Comparison of ENCODE assay signal across 32 cellular contexts in genomic region chr1:154934358-154934948, GRCh38. TPM values are rescaled to one million over a fixed set of nuclear protein-coding genes. Genes with fewer than 3 reads are reported as not detected.
DNase-seq lines count a peak whose midpoint lies in the region; ATAC-seq, FAIRE-seq and TF ChIP-seq lines count a peak whose summit lies in the region.
"Had no signal": no experiment of that assay in that cellular context is flagged by ENCODE, and none has a peak within 500 bp of the region (broad histone marks: within the 10 kb centered on the region; RNA-seq: fewer than 3 reads in every experiment).

No MANE protein-coding gene starts in this region.

- peaks cover 39% of the 10 kb centered on the region for H3K4me1 Mint-ChIP-seq in stimulated activated naive CD8-positive, alpha-beta T cell treated with anti-CD3 and anti-CD28 coated beads, Interleukin-15, Interleukin-2, amounts not matched to agents 100 ng/mL and 50 ng/mL, for 24 hours (ENCODE audit: low read depth)
- H3K4me1 Mint-ChIP-seq in stimulated activated naive CD8-positive, alpha-beta T cell treated with anti-CD3 and anti-CD28 coated beads, Interleukin-15, amount 100 ng/mL, for 72 hours = peaks cover 40% of the 10 kb centered on the region
- peaks cover 35% of the 10 kb centered on the region for H3K4me1 Mint-ChIP-seq in activated T-helper 1 cell treated with anti-CD3 and anti-CD28 coated beads, Interleukin-12 subunit alpha, Interleukin-12 subunit beta, Interleukin-2, Interleukin-4 antibody, amounts not matched to agents 30 ng/mL and 10 ng/mL and 1 ng/mL, durations not matched to agents 14 hours and 24 hours and 36 hours (ENCODE audit: low read depth)
- H3K4me1 Mint-ChIP-seq in naive thymus-derived CD4-positive, alpha-beta T cell = peaks cover 28 to 50% (median 36%) of the 10 kb centered on the region in 7 donors

- H3K27ac ChIP-seq in naive thymus-derived CD4-positive, alpha-beta T cell (ENCODE audit: low read depth, low read length) = no peak overlapping the region
- H3K27ac ChIP-seq: BLaER1, body of pancreas, pancreas, PC-9, thoracic aorta, uterus had no signal

- CTCF ChIA-PET in naive thymus-derived CD4-positive, alpha-beta T cell (lab: Charles Lee) = interaction anchor here (0.6 kb wide), 1 partner anchor 9 kb away, joined by 3 read pairs; no protein-coding TSS in a partner anchor

- TF ChIP-seq POLR2A in GM12891 (IDR thresholded peaks at IDR 0.05; ENCODE audit: low read depth, low read length) = no peak

- H3K36me3 ChIP-seq in naive thymus-derived CD4-positive, alpha-beta T cell (ENCODE audit: control insufficient read depth in 2 of 3, insufficient read depth in 3 of 3, low read length in 3 of 3) = peaks cover 0 to 10% (median 0%) of the 10 kb centered on the region in 3 experiments
- H3K36me3 ChIP-seq: pancreas, uterus had no signal

- H3K27ac Mint-ChIP-seq in stimulated activated naive CD8-positive, alpha-beta T cell treated with anti-CD3 and anti-CD28 coated beads, Interleukin-15, Interleukin-2, amounts not matched to agents 100 ng/mL and 50 ng/mL, for 24 hours = no peak overlapping the region
- H3K27ac Mint-ChIP-seq in stimulated activated naive CD8-positive, alpha-beta T cell treated with anti-CD3 and anti-CD28 coated beads, Interleukin-15, amount 100 ng/mL, for 72 hours = no peak overlapping the region
- H3K27ac Mint-ChIP-seq in activated T-helper 1 cell treated with anti-CD3 and anti-CD28 coated beads, Interleukin-12 subunit alpha, Interleukin-12 subunit beta, Interleukin-2, Interleukin-4 antibody, amounts not matched to agents 30 ng/mL and 10 ng/mL and 1 ng/mL, durations not matched to agents 14 hours and 24 hours and 36 hours = no peak overlapping the region
- peak overlapping the region in 4 of 9 donors; percentile 17 to 38 (median 24) for H3K27ac Mint-ChIP-seq in naive thymus-derived CD4-positive, alpha-beta T cell
- H3K27ac Mint-ChIP-seq: endodermal cell had no signal

- H3K36me3 Mint-ChIP-seq in stimulated activated naive CD8-positive, alpha-beta T cell treated with anti-CD3 and anti-CD28 coated beads, Interleukin-15, Interleukin-2, amounts not matched to agents 100 ng/mL and 50 ng/mL, for 24 hours (ENCODE audit: low read depth) = peaks cover 3% of the 10 kb centered on the region
- peaks cover 18% of the 10 kb centered on the region for H3K36me3 Mint-ChIP-seq in activated T-helper 1 cell treated with anti-CD3 and anti-CD28 coated beads, Interleukin-12 subunit alpha, Interleukin-12 subunit beta, Interleukin-2, Interleukin-4 antibody, amounts not matched to agents 30 ng/mL and 10 ng/mL and 1 ng/mL, durations not matched to agents 14 hours and 24 hours and 36 hours (ENCODE audit: low read depth)
- peaks cover 0 to 9% (median 0%) of the 10 kb centered on the region in 5 donors for H3K36me3 Mint-ChIP-seq in naive thymus-derived CD4-positive, alpha-beta T cell

- POLR2A ChIA-PET in naive thymus-derived CD4-positive, alpha-beta T cell (lab: Charles Lee) = interaction anchor here (0.6 to 4.1 kb wide), 3 partner anchors 19 to 797 kb away, joined by 3 to 93 read pairs (median 3); partner anchors contain the start of gene PBXIP1

- no peak for FAIRE-seq in GM12891 (lab: Jason Lieb, UNC)
- FAIRE-seq: pancreas, small intestine had no signal

- peak overlapping the region; percentile 19 for H3K4me3 Mint-ChIP-seq in stimulated activated naive CD8-positive, alpha-beta T cell treated with anti-CD3 and anti-CD28 coated beads, Interleukin-15, Interleukin-2, amounts not matched to agents 100 ng/mL and 50 ng/mL, for 24 hours
- peak overlapping the region in 1 of 2 donors; percentile 25 for H3K4me3 Mint-ChIP-seq in stimulated activated naive CD8-positive, alpha-beta T cell treated with anti-CD3 and anti-CD28 coated beads, Interleukin-15, amount 100 ng/mL, for 72 hours
- H3K4me3 Mint-ChIP-seq in activated T-helper 1 cell treated with anti-CD3 and anti-CD28 coated beads, Interleukin-12 subunit alpha, Interleukin-12 subunit beta, Interleukin-2, Interleukin-4 antibody, amounts not matched to agents 30 ng/mL and 10 ng/mL and 1 ng/mL, durations not matched to agents 14 hours and 24 hours and 36 hours = peak overlapping the region; percentile 59
- H3K4me3 Mint-ChIP-seq in naive thymus-derived CD4-positive, alpha-beta T cell = peak overlapping the region in 9 of 10 donors; percentile 11 to 89 (median 34)
- H3K4me3 Mint-ChIP-seq: dendritic cell treated with granulocyte-macrophage colony-stimulating factor and Interleukin-4, amounts not matched to agents 40 ng/mL and 50 ng/mL, for 4 days; endodermal cell had no signal

- intact Hi-C loops in activated T-helper 1 cell treated with anti-CD3 and anti-CD28 coated beads, Interleukin-12 subunit alpha, Interleukin-12 subunit beta, Interleukin-2, Interleukin-4 antibody, amounts not matched to agents 30 ng/mL and 10 ng/mL and 1 ng/mL, durations not matched to agents 14 hours and 24 hours and 36 hours (cut with micrococcal nuclease) = no loop called here
- intact Hi-C loops in naive thymus-derived CD4-positive, alpha-beta T cell (cut with micrococcal nuclease) = loop anchor here in 1 of 2 donors (10.0 kb wide), 1 partner anchor 610 kb away; the partner anchor contains the start of genes AQP10 and ATP8B2

- no peak for DNase-seq in stimulated activated naive CD8-positive, alpha-beta T cell treated with anti-CD3 and anti-CD28 coated beads, Interleukin-15, amount 100 ng/mL, for 72 hours
- no peak for DNase-seq in activated T-helper 1 cell treated with anti-CD3 and anti-CD28 coated beads, Interleukin-12 subunit alpha, Interleukin-12 subunit beta, Interleukin-2, Interleukin-4 antibody, amounts not matched to agents 30 ng/mL and 10 ng/mL and 1 ng/mL, durations not matched to agents 14 hours and 24 hours and 36 hours (ENCODE audit: low spot score)
- no peak for DNase-seq in naive thymus-derived CD4-positive, alpha-beta T cell
- no peak for DNase-seq in GM12891 (ENCODE audit: insufficient read length, low spot score)
- DNase-seq in iPS-NIHi11 (ENCODE audit: low spot score) = no peak
- DNase-seq: activated CD4-positive, alpha-beta T cell treated with anti-CD3 and anti-CD28 coated beads for 1 hour; activated naive CD4-positive, alpha-beta T cell treated with Interleukin-2 at 50 U/mL for 16 hours; body of pancreas; endodermal cell; glutamatergic neuron; H9; islet precursor cell; midbrain; MV-4-11; NCI-H1436 treated with DMSO at 0.1 percent for 48 hours; NCI-H2081 treated with DMSO at 0.1 percent for 48 hours; NCI-H226; NCI-H69; nephron progenitor cell; pancreas; PC-9; SK-N-SH; small intestine; stimulated activated naive CD8-positive, alpha-beta T cell treated with anti-CD3 and anti-CD28 coated beads, Interleukin-15, Interleukin-2, amounts not matched to agents 100 U/mL and 50 U/mL, for 24 hours; uterus had no signal

- H3K27me3 Mint-ChIP-seq in stimulated activated naive CD8-positive, alpha-beta T cell treated with anti-CD3 and anti-CD28 coated beads, Interleukin-15, Interleukin-2, amounts not matched to agents 100 ng/mL and 50 ng/mL, for 24 hours = no peaks in the 10 kb centered on the region
- H3K27me3 Mint-ChIP-seq in stimulated activated naive CD8-positive, alpha-beta T cell treated with anti-CD3 and anti-CD28 coated beads, Interleukin-15, amount 100 ng/mL, for 72 hours = no peaks in the 10 kb centered on the region
- H3K27me3 Mint-ChIP-seq in activated T-helper 1 cell treated with anti-CD3 and anti-CD28 coated beads, Interleukin-12 subunit alpha, Interleukin-12 subunit beta, Interleukin-2, Interleukin-4 antibody, amounts not matched to agents 30 ng/mL and 10 ng/mL and 1 ng/mL, durations not matched to agents 14 hours and 24 hours and 36 hours (ENCODE audit: insufficient read depth) = no peaks in the 10 kb centered on the region
- no peaks in the 10 kb centered on the region for H3K27me3 Mint-ChIP-seq in naive thymus-derived CD4-positive, alpha-beta T cell
- H3K27me3 Mint-ChIP-seq: dendritic cell treated with granulocyte-macrophage colony-stimulating factor and Interleukin-4, amounts not matched to agents 40 ng/mL and 50 ng/mL, for 4 days had no signal

- no peaks in the 10 kb centered on the region for H3K9me3 ChIP-seq in naive thymus-derived CD4-positive, alpha-beta T cell (ENCODE audit: control insufficient read depth in 2 of 3, low read length in 3 of 3)
- H3K9me3 ChIP-seq: BLaER1, body of pancreas, pancreas, SK-N-SH, thoracic aorta, uterus had no signal

- no peaks in the 10 kb centered on the region for H3K9me3 Mint-ChIP-seq in stimulated activated naive CD8-positive, alpha-beta T cell treated with anti-CD3 and anti-CD28 coated beads, Interleukin-15, Interleukin-2, amounts not matched to agents 100 ng/mL and 50 ng/mL, for 24 hours
- H3K9me3 Mint-ChIP-seq in stimulated activated naive CD8-positive, alpha-beta T cell treated with anti-CD3 and anti-CD28 coated beads, Interleukin-15, amount 100 ng/mL, for 72 hours = no peaks in the 10 kb centered on the region
- no peaks in the 10 kb centered on the region for H3K9me3 Mint-ChIP-seq in activated T-helper 1 cell treated with anti-CD3 and anti-CD28 coated beads, Interleukin-12 subunit alpha, Interleukin-12 subunit beta, Interleukin-2, Interleukin-4 antibody, amounts not matched to agents 30 ng/mL and 10 ng/mL and 1 ng/mL, durations not matched to agents 14 hours and 24 hours and 36 hours
- peaks cover 0 to 2% (median 0%) of the 10 kb centered on the region in 11 donors for H3K9me3 Mint-ChIP-seq in naive thymus-derived CD4-positive, alpha-beta T cell
- H3K9me3 Mint-ChIP-seq: dendritic cell treated with granulocyte-macrophage colony-stimulating factor and Interleukin-4, amounts not matched to agents 40 ng/mL and 50 ng/mL, for 4 days; endodermal cell; H9; nephron progenitor cell had no signal

- H3K4me3 ChIP-seq in naive thymus-derived CD4-positive, alpha-beta T cell (ENCODE audit: low read length) = no peak overlapping the region
- H3K4me3 ChIP-seq: BLaER1, body of pancreas, pancreas, PC-9, thoracic aorta, uterus had no signal

- no peak for ATAC-seq in stimulated activated naive CD8-positive, alpha-beta T cell treated with anti-CD3 and anti-CD28 coated beads, Interleukin-15, amount 100 ng/mL, for 72 hours
- ATAC-seq in naive thymus-derived CD4-positive, alpha-beta T cell = no peak
- no peak for ATAC-seq in HG02870 (IDR thresholded peaks at IDR 0.05; ENCODE audit: unreplicated experiment)
- ATAC-seq: body of pancreas; esophagus mucosa; pancreas; Right ventricle myocardium inferior; stimulated activated naive CD8-positive, alpha-beta T cell treated with anti-CD3 and anti-CD28 coated beads, Interleukin-15, Interleukin-2, amounts not matched to agents 100 U/mL and 50 U/mL, for 24 hours had no signal

- no peaks in the 10 kb centered on the region for H3K27me3 ChIP-seq in naive thymus-derived CD4-positive, alpha-beta T cell (ENCODE audit: control insufficient read depth in 2 of 2, insufficient read depth in 2 of 2, low read length in 2 of 2)
- H3K27me3 ChIP-seq: BLaER1, body of pancreas, pancreas, uterus had no signal

- H3K4me1 ChIP-seq in naive thymus-derived CD4-positive, alpha-beta T cell (ENCODE audit: control insufficient read depth in 2 of 2, insufficient read depth in 2 of 2, low read length in 2 of 2) = peaks cover 13 to 20% of the 10 kb centered on the region in 2 donors
- H3K4me1 ChIP-seq: uterus had no signal

RNA-seq across cellular contexts. Expression of gene PMVK, which starts 2.1 kb away (rescaled TPM):
- total RNA-seq in activated T-helper 1 cell treated with anti-CD3 and anti-CD28 coated beads, Interleukin-12 subunit alpha, Interleukin-12 subunit beta, Interleukin-2, Interleukin-4 antibody, amounts not matched to agents 30 ng/mL and 10 ng/mL and 1 ng/mL, durations not matched to agents 14 hours and 24 hours and 36 hours = 42.5 and 43.3 TPM in 2 replicates
- total RNA-seq in naive thymus-derived CD4-positive, alpha-beta T cell = 10 to 100 TPM; 11.3 to 35.1 (median 12.6) TPM
- 10 to 100 TPM; 38.7 to 41.4 TPM for polyA plus RNA-seq in naive thymus-derived CD4-positive, alpha-beta T cell
- polyA plus RNA-seq in GM12891 (2012; ENCODE audit: low read depth, missing spikeins) = 58.1 TPM

RNA-seq across cellular contexts. Expression of gene PBXIP1, which starts 21.4 kb away (rescaled TPM):
- total RNA-seq in activated T-helper 1 cell treated with anti-CD3 and anti-CD28 coated beads, Interleukin-12 subunit alpha, Interleukin-12 subunit beta, Interleukin-2, Interleukin-4 antibody, amounts not matched to agents 30 ng/mL and 10 ng/mL and 1 ng/mL, durations not matched to agents 14 hours and 24 hours and 36 hours = 25.1 and 27.9 TPM in 2 replicates
- total RNA-seq in naive thymus-derived CD4-positive, alpha-beta T cell = 100 to 1,000 TPM; 107 to 390 (median 383) TPM
- polyA plus RNA-seq in naive thymus-derived CD4-positive, alpha-beta T cell = 100 to 1,000 TPM; 234 to 318 TPM
- polyA plus RNA-seq in GM12891 (2012; ENCODE audit: low read depth, missing spikeins) = 34.1 TPM

RNA-seq across cellular contexts. Expression of gene PYGO2, which starts 27.1 kb away (rescaled TPM):
- total RNA-seq in activated T-helper 1 cell treated with anti-CD3 and anti-CD28 coated beads, Interleukin-12 subunit alpha, Interleukin-12 subunit beta, Interleukin-2, Interleukin-4 antibody, amounts not matched to agents 30 ng/mL and 10 ng/mL and 1 ng/mL, durations not matched to agents 14 hours and 24 hours and 36 hours = 34.7 and 35.0 TPM in 2 replicates
- 10 to 100 TPM; 33.0 to 69.5 (median 46.2) TPM for total RNA-seq in naive thymus-derived CD4-positive, alpha-beta T cell
- polyA plus RNA-seq in naive thymus-derived CD4-positive, alpha-beta T cell = 10 to 100 TPM; 33.0 to 64.0 TPM
- 17.5 TPM for polyA plus RNA-seq in GM12891 (2012; ENCODE audit: low read depth, missing spikeins)

RNA-seq across cellular contexts. Expression of gene SHC1, which starts 36.1 kb away (rescaled TPM):
- 61.4 and 62.3 TPM in 2 replicates for total RNA-seq in activated T-helper 1 cell treated with anti-CD3 and anti-CD28 coated beads, Interleukin-12 subunit alpha, Interleukin-12 subunit beta, Interleukin-2, Interleukin-4 antibody, amounts not matched to agents 30 ng/mL and 10 ng/mL and 1 ng/mL, durations not matched to agents 14 hours and 24 hours and 36 hours
- total RNA-seq in naive thymus-derived CD4-positive, alpha-beta T cell = 10 to 100 TPM; 71.0 to 76.9 (median 73.7) TPM
- 10 to 100 TPM; 29.6 to 38.3 TPM for polyA plus RNA-seq in naive thymus-derived CD4-positive, alpha-beta T cell
- 16.1 TPM for polyA plus RNA-seq in GM12891 (2012; ENCODE audit: low read depth, missing spikeins)

RNA-seq across cellular contexts. Expression of gene CKS1B, which starts 40.0 kb away (rescaled TPM):
- 151 and 158 TPM in 2 replicates for total RNA-seq in activated T-helper 1 cell treated with anti-CD3 and anti-CD28 coated beads, Interleukin-12 subunit alpha, Interleukin-12 subunit beta, Interleukin-2, Interleukin-4 antibody, amounts not matched to agents 30 ng/mL and 10 ng/mL and 1 ng/mL, durations not matched to agents 14 hours and 24 hours and 36 hours
- 100 to 1,000 TPM in 1 of 5 experiments, 10 to 100 TPM in 3, 1 to 10 TPM in 1; 8.4 to 105 (median 10.2) TPM for total RNA-seq in naive thymus-derived CD4-positive, alpha-beta T cell
- polyA plus RNA-seq in naive thymus-derived CD4-positive, alpha-beta T cell = 10 to 100 TPM; 37.1 to 55.2 TPM
- polyA plus RNA-seq in GM12891 (2012; ENCODE audit: low read depth, missing spikeins) = 175 TPM
